ENCODE assay signal across 1 cellular context in genomic region chr7:70704921-70705346, GRCh38.
TF ChIP-seq lines count a peak whose summit lies in the region.

No MANE protein-coding gene starts in this region.

TF ChIP-seq in SK-N-SH treated with all-trans-retinoic acid at 6 μM for 48 hours, 23 proteins besides CTCF, POLR2A, EP300 and RAD21 (continued from another document):
- TF ChIP-seq ZFP3 (CRISPR knock-in tag; IDR thresholded peaks at IDR 0.05): 0 out of 2 replicates have a peak, but pooled peaks have one; percentile 79
- no peak for TF ChIP-seq ZC3H10 (CRISPR knock-in tag; IDR thresholded peaks at IDR 0.05)
- TF ChIP-seq ZFP30 (CRISPR knock-in tag; IDR thresholded peaks at IDR 0.05): no peak
- TF ChIP-seq RARB (CRISPR knock-in tag; IDR thresholded peaks at IDR 0.05): no peak
- peak; percentile 45; the same call in 1 of the 2 replicates for TF ChIP-seq POU6F1 (CRISPR knock-in tag; IDR thresholded peaks at IDR 0.05; ENCODE audit: borderline replicate concordance, low read depth)
- TF ChIP-seq TOX (CRISPR knock-in tag; IDR thresholded peaks at IDR 0.05; ENCODE audit: borderline replicate concordance): no peak
- 0 out of 2 replicates have a peak, but pooled peaks have one; percentile 33 for TF ChIP-seq CREB5 (CRISPR knock-in tag; IDR thresholded peaks at IDR 0.05; ENCODE audit: low read depth)
- TF ChIP-seq ZNF70 (CRISPR knock-in tag; IDR thresholded peaks at IDR 0.05): no peak
- TF ChIP-seq ESRRG (CRISPR knock-in tag; IDR thresholded peaks at IDR 0.05): no peak
- peak; percentile 74 for TF ChIP-seq TCF4 (CRISPR knock-in tag; IDR thresholded peaks at IDR 0.05; ENCODE audit: borderline replicate concordance)
- peak; percentile 51; the same call in 1 of the 2 replicates for TF ChIP-seq PATZ1 (CRISPR knock-in tag; IDR thresholded peaks at IDR 0.05; ENCODE audit: borderline replicate concordance)
- no peak for TF ChIP-seq PPARA (CRISPR knock-in tag; IDR thresholded peaks at IDR 0.05; ENCODE audit: borderline replicate concordance)
- TF ChIP-seq SNAI2 (CRISPR knock-in tag; IDR thresholded peaks at IDR 0.05): no peak
- peak; percentile 70 for TF ChIP-seq CSRNP3 (CRISPR knock-in tag; IDR thresholded peaks at IDR 0.05)
